ENCODE assay signal across 8 cellular contexts in the genomic region with DNA sequence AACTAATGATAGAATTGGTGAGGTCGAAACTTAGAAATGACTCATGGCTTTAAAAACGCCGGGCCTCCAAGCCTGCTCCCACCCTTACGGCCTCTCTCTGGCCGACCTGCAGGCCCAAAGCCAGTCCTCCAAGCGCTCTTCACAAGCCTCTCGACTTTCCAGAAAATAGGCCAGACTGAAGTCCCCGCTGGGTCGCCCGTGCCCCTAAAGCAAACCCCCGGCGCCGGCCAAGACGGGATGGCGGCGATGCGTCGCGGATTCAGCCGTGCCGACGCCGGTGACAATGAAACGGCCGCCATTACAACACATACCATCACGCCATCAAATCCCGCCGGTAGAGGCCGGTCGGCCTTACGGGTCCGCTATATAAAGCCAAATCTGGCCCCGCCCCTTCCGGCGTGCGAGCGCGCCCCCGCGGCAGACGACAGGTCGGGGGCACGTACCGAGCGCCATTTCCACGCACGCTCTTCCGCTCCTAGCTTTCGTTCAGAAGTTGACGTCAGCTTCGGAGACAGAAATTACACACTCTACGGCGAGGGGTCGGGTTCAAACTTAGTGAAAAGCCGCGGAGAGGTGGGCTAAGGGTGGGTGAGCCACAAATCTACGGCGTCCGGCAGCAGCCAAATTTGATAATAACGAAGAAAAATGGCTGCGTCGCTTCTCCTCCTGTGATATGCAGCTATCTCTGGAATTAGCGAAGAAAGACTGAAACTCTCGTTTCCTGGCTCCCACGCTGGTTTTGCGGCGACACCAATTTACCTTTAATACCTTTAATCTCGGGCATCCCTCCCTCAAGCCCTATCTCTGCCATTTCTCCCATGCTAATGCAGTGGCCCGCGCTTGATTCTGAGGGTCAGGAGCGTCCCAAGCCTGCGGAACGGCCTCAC. TPM values are rescaled to one million over a fixed set of nuclear protein-coding genes. Genes with fewer than 3 reads are reported as not detected.
A peak's percentile ranks its signal among the peaks of the same experiment; 100 is the strongest.
DNase-seq lines count a peak whose midpoint lies in the region; ATAC-seq, FAIRE-seq and TF ChIP-seq lines count a peak whose summit lies in the region.

Gene RPL3 (minus strand): TSS at position 340 of the 887 bp plus-strand sequence. CDS start 26 bp downstream, at position 314.

- peak within 1 kb of the TSS; percentile 100 for H3K27ac Mint-ChIP-seq in nephron progenitor cell
- peak within 1 kb of the TSS; percentile 99 to 100 for H3K27ac Mint-ChIP-seq in stimulated activated naive CD8-positive, alpha-beta T cell treated with anti-CD3 and anti-CD28 coated beads, Interleukin-15, amount 100 ng/mL, for 72 hours

- TF ChIP-seq POLR2A in H54 (IDR thresholded peaks at IDR 0.05; ENCODE audit: low read depth, low read length) = peak; percentile 95

- ATAC-seq in stimulated activated naive CD8-positive, alpha-beta T cell treated with anti-CD3 and anti-CD28 coated beads, Interleukin-15, amount 100 ng/mL, for 72 hours = peak; percentile 88

- peak within 1 kb of the TSS; percentile 100 for H3K4me3 Mint-ChIP-seq in nephron progenitor cell
- peak within 1 kb of the TSS; percentile 98 to 99 for H3K4me3 Mint-ChIP-seq in stimulated activated naive CD8-positive, alpha-beta T cell treated with anti-CD3 and anti-CD28 coated beads, Interleukin-15, amount 100 ng/mL, for 72 hours

- H3K4me1 Mint-ChIP-seq in nephron progenitor cell = peaks cover 44% of the 10 kb centered on the region
- peaks cover 56% of the 10 kb centered on the region for H3K4me1 Mint-ChIP-seq in stimulated activated naive CD8-positive, alpha-beta T cell treated with anti-CD3 and anti-CD28 coated beads, Interleukin-15, amount 100 ng/mL, for 72 hours

- no peaks in the 10 kb centered on the region for H3K9me3 Mint-ChIP-seq in nephron progenitor cell
- H3K9me3 Mint-ChIP-seq in stimulated activated naive CD8-positive, alpha-beta T cell treated with anti-CD3 and anti-CD28 coated beads, Interleukin-15, amount 100 ng/mL, for 72 hours = no peaks in the 10 kb centered on the region

- TF ChIP-seq CTCF in fibroblast of the aortic adventitia (IDR thresholded peaks at IDR 0.05; ENCODE audit: insufficient read depth, low read length) (peak; percentile 30), nephron progenitor cell (IDR thresholded peaks at IDR 0.05) (no peak)

- DNase-seq in EL (peak; percentile 98), H54 (ENCODE audit: insufficient read length, low spot score) (peak; percentile 56), M059J (ENCODE audit: low read depth) (peak; percentile 90), SHP77 treated with DMSO at 0.1 percent for 48 hours (lab: John Stamatoyannopoulos, UW) (peak; percentile 98), fibroblast of the aortic adventitia (ENCODE audit: low read depth) (peak; percentile 99), nephron progenitor cell (peak; percentile 96)
- peak; percentile 99 for DNase-seq in activated effector memory CD4-positive, alpha-beta T cell treated with anti-CD3 and anti-CD28 coated beads, Interleukin-2, amount 50 U/mL, for 16 hours
- peak; percentile 97 to 99 for DNase-seq in stimulated activated naive CD8-positive, alpha-beta T cell treated with anti-CD3 and anti-CD28 coated beads, Interleukin-15, amount 100 ng/mL, for 72 hours

- peaks cover 12% of the 10 kb centered on the region for H3K27me3 Mint-ChIP-seq in nephron progenitor cell (ENCODE audit: low read depth, poor library complexity)
- no peaks in the 10 kb centered on the region for H3K27me3 Mint-ChIP-seq in stimulated activated naive CD8-positive, alpha-beta T cell treated with anti-CD3 and anti-CD28 coated beads, Interleukin-15, amount 100 ng/mL, for 72 hours

- peaks cover 44% of the 10 kb centered on the region for H3K36me3 Mint-ChIP-seq in nephron progenitor cell (ENCODE audit: low read depth)

- peak within 1 kb of the TSS; percentile 90 for H3K4me3 ChIP-seq in fibroblast of the aortic adventitia (ENCODE audit: low read depth, low read length)

- no peak for FAIRE-seq in H54 (lab: Jason Lieb, UNC)

RNA-seq across cellular contexts. Expression of gene RPL3, which starts in this region (rescaled TPM):
- total RNA-seq in M059J (2014; rRNA removed; shearing (Covaris generic)) = 627 and 755 TPM in 2 replicates
- total RNA-seq in fibroblast of the aortic adventitia (ENCODE audit: low replicate concordance) = 1,848 and 3,122 TPM in 2 replicates

Comparison
In these comparisons a context has a peak if more than half of its experiments do, and no peak if none do; other contexts are left out.
1. Peak in every context shown above with its lines: DNase-seq, ATAC-seq and H3K4me3 ChIP-seq.